In genomic region chr6:6737666-6738065, GRCh38 we compare ENCODE assay signal across 18 cellular contexts.
DNase-seq lines count a peak whose midpoint lies in the region; ATAC-seq, FAIRE-seq and TF ChIP-seq lines count a peak whose summit lies in the region.
"Had no signal": no experiment of that assay in that cellular context is flagged by ENCODE, and none has a peak within 500 bp of the region (broad histone marks: within the 10 kb centered on the region; RNA-seq: fewer than 3 reads in every experiment).

No MANE protein-coding gene starts in this region.

- WGBS in H1 (ENCODE audit: extremely low coverage in 1 of 2, insufficient coverage in 1 of 2, insufficient read length in 1 of 2, insufficient replicate concordance in 2 of 2, low coverage in 1 of 2, low lambda C conversion rate in 2 of 2, missing lambda C conversion rate in 1 of 2), 2 experiments: 61% methylated on average over 6 of the region's 6 CpGs; no CpG with 5 or more reads in 1 of the 2 experiments
- WGBS in mesenchymal stem cell: 73% methylated on average over 6 of the region's 6 CpGs
- 20 to 48% (median 33%) methylated on average over 6 of the region's 6 CpGs for WGBS in small intestine, 3 donors

- ATAC-seq in GM18511 (IDR thresholded peaks at IDR 0.05; ENCODE audit: unreplicated experiment): no peak

- H3K27ac Mint-ChIP-seq in CD14-positive monocyte: peak overlapping the region in 2 of 7 donors; percentile 37 to 79

- peak overlapping the region; percentile 74 to 83 for H3K4me3 Mint-ChIP-seq in CD14-positive monocyte

- H3K23me2 ChIP-seq in H1 (ENCODE audit: low read depth, low read length): no peaks in the 10 kb centered on the region; the same call in 1 of the 2 replicates

- H3K14ac ChIP-seq in H1 (ENCODE audit: insufficient read length) (no peak overlapping the region), mesenchymal stem cell (ENCODE audit: low read length in 2 of 2) (no peak overlapping the region)

- TF ChIP-seq EP300 in H1 (IDR thresholded peaks at IDR 0.05; ENCODE audit: borderline replicate concordance in 1 of 2, low read depth in 2 of 2, low read length in 2 of 2): no peak

- no peaks in the 10 kb centered on the region for H4K20me1 ChIP-seq in H1 (replicated peaks in 1 of 2; ENCODE audit: control insufficient read depth in 1 of 2, insufficient read depth in 2 of 2, low read length in 2 of 2)

- H3K27me3 Mint-ChIP-seq in CD14-positive monocyte (ENCODE audit: low read depth in 3 of 3): peaks cover 0 to 2% (median 2%) of the 10 kb centered on the region in 3 donors

- peak overlapping the region; percentile 99 for H2AFZ ChIP-seq in H1 (ENCODE audit: low read length)
- no peak overlapping the region for H2AFZ ChIP-seq in mesenchymal stem cell (ENCODE audit: low read depth, low read length)

- CTCF ChIA-PET in H1 (lab: Charles Lee; ENCODE audit: partially characterized antibody): interaction anchor here (1.1 to 1.2 kb wide), 2 partner anchors 14 to 41 kb away, joined by 3 to 4 read pairs; no protein-coding TSS in a partner anchor

- no peak overlapping the region for H3K27ac ChIP-seq in H1 (ENCODE audit: low read depth, low read length)
- H3K27ac ChIP-seq in mesenchymal stem cell (ENCODE audit: low read length, poor library complexity, severe bottlenecking): no peak overlapping the region
- H3K27ac ChIP-seq in small intestine (ENCODE audit: low read depth in 1 of 2, low read length in 1 of 2): peak overlapping the region in 1 of 2 donors; percentile 25
- H3K27ac ChIP-seq: dorsolateral prefrontal cortex, pancreas had no signal

- TF ChIP-seq RAD21 in H1 (IDR thresholded peaks at IDR 0.05 in 1 of 2, conservative IDR thresholded peaks at IDR 0.05 in 1 of 2; ENCODE audit: low read depth in 2 of 2, low read length in 2 of 2): no peak

- peak overlapping the region; percentile 56 for H2BK12ac ChIP-seq in H1 (ENCODE audit: low read depth, low read length)
- no peak overlapping the region for H2BK12ac ChIP-seq in mesenchymal stem cell (ENCODE audit: low read length in 2 of 2)

- peak overlapping the region; percentile 86 for H4K91ac ChIP-seq in H1 (replicated peaks; ENCODE audit: insufficient read length, low read length)
- no peak overlapping the region for H4K91ac ChIP-seq in mesenchymal stem cell (ENCODE audit: low read length)

- no peak overlapping the region; the same call in 1 of the 2 replicates for H2BK5ac ChIP-seq in H1 (ENCODE audit: low read depth, low read length)
- no peak overlapping the region for H2BK5ac ChIP-seq in mesenchymal stem cell (ENCODE audit: low read depth, low read length, poor library complexity, severe bottlenecking)

- H3K9ac ChIP-seq in H1 (replicated peaks in 1 of 4; ENCODE audit: extremely low read depth in 1 of 4, low read depth in 3 of 4, low read length in 3 of 4): no peak overlapping the region
- peak overlapping the region; percentile 60 for H3K9ac ChIP-seq in mesenchymal stem cell (ENCODE audit: low read length)
- H3K9ac ChIP-seq: SK-N-SH had no signal

- H4K5ac ChIP-seq in H1 (ENCODE audit: insufficient read length, low read depth, low read length): peak overlapping the region; percentile 87

- H3K9me3 ChIP-seq in H1 (ENCODE audit: insufficient read depth in 2 of 2, low read depth in 1 of 2, low read length in 1 of 2): no peaks in the 10 kb centered on the region
- H3K9me3 ChIP-seq in mesenchymal stem cell (ENCODE audit: control insufficient read depth, low read length): no peaks in the 10 kb centered on the region
- H3K9me3 ChIP-seq in small intestine (ENCODE audit: control insufficient read depth, low read depth): no peaks in the 10 kb centered on the region
- H3K9me3 ChIP-seq: pancreas, SK-N-SH had no signal

- H3K4me3 ChIP-seq in H1 (ENCODE audit: extremely low read depth in 1 of 4, insufficient read depth in 2 of 4, low read depth in 3 of 4, low read length in 4 of 4): no peak overlapping the region
- H3K4me3 ChIP-seq in mesenchymal stem cell (ENCODE audit: insufficient read depth in 1 of 2, low read depth in 1 of 2, low read length in 2 of 2): peak overlapping the region in 1 of 2 experiments; percentile 80
- no peak overlapping the region for H3K4me3 ChIP-seq in small intestine (ENCODE audit: low read depth in 1 of 2, low read length in 2 of 2)

- peaks cover 28% of the 10 kb centered on the region for H3K4me1 Mint-ChIP-seq in CD14-positive monocyte

- no peaks in the 10 kb centered on the region for H3K36me3 ChIP-seq in H1 (ENCODE audit: control insufficient read depth in 2 of 4, insufficient read depth in 4 of 4, low read length in 3 of 4)
- no peaks in the 10 kb centered on the region for H3K36me3 ChIP-seq in mesenchymal stem cell (ENCODE audit: control insufficient read depth in 1 of 2, insufficient read depth in 2 of 2, low read depth in 1 of 2, low read length in 2 of 2)
- no peaks in the 10 kb centered on the region for H3K36me3 ChIP-seq in small intestine (ENCODE audit: control insufficient read depth in 2 of 2, insufficient read depth in 2 of 2, low read length in 2 of 2)
- H3K36me3 ChIP-seq: pancreas had no signal

- TF ChIP-seq CTCF in CD14-positive monocyte (IDR thresholded peaks at IDR 0.05) (no peak), H1 (IDR thresholded peaks at IDR 0.05; ENCODE audit: control extremely low read depth in 1 of 3, insufficient read depth in 1 of 3, low read depth in 1 of 3, low read length in 3 of 3) (no peak)

- H2BK20ac ChIP-seq in H1 (ENCODE audit: low read length): peak overlapping the region; percentile 82; the same call in 1 of the 2 replicates

- H2AK5ac ChIP-seq in H1 (ENCODE audit: low read depth, low read length) (no peak overlapping the region), mesenchymal stem cell (ENCODE audit: low read length, severe bottlenecking) (no peak overlapping the region)

- H3K4me2 ChIP-seq in H1 (ENCODE audit: insufficient read depth in 1 of 2, low read depth in 2 of 2, low read length in 2 of 2) (peak overlapping the region; percentile 21 to 55; a peak in 3 of 4 replicates), mesenchymal stem cell (ENCODE audit: low read length, poor library complexity, severe bottlenecking) (no peak overlapping the region)
- H3K4me2 ChIP-seq: SK-N-SH had no signal

- H4K8ac ChIP-seq in H1 (ENCODE audit: extremely low read depth, insufficient read depth, low read length): peak overlapping the region; percentile 18; the same call in 1 of the 2 replicates
- peak overlapping the region; percentile 30 for H4K8ac ChIP-seq in mesenchymal stem cell (ENCODE audit: low read length)

- H3K9me3 Mint-ChIP-seq in CD14-positive monocyte: peaks cover 0 to 2% (median 0%) of the 10 kb centered on the region in 7 donors

- peaks cover 7 to 29% of the 10 kb centered on the region in 2 donors for H3K36me3 Mint-ChIP-seq in CD14-positive monocyte

- DNase-seq in CD14-positive monocyte (ENCODE audit: low spot score) (no peak), H1 (ENCODE audit: low read depth in 1 of 2, low spot score in 2 of 2) (no peak), mesenchymal stem cell (no peak), small intestine (peak; percentile 63), NK-92 (lab: John Stamatoyannopoulos, UW; ENCODE audit: unreplicated experiment) (no peak), iPS-NIHi7 (ENCODE audit: extremely low spot score) (no peak), SW480 (ENCODE audit: low spot score) (no peak)
- DNase-seq: activated effector memory CD4-positive, alpha-beta T cell treated with Interleukin-2 at 50 U/mL for 16 hours; DMS 273 treated with DMSO at 0.1 percent for 48 hours; dorsolateral prefrontal cortex; NCI-H1105; NCI-H2227 treated with DMSO at 0.1 percent for 48 hours; pancreas; stimulated activated CD4-positive, alpha-beta T cell treated with anti-CD3 and anti-CD28 coated beads, Interleukin-1b, Interleukin-23, amount 100 ng/mL, for 48 hours had no signal

- H3K4ac ChIP-seq in H1 (replicated peaks; ENCODE audit: insufficient read length, low read depth, low read length) (no peak overlapping the region), mesenchymal stem cell (ENCODE audit: low read depth in 1 of 2, low read length in 2 of 2) (no peak overlapping the region)

- no peaks in the 10 kb centered on the region for H3K79me1 ChIP-seq in H1 (ENCODE audit: low read depth, low read length)
- no peaks in the 10 kb centered on the region for H3K79me1 ChIP-seq in mesenchymal stem cell (replicated peaks; ENCODE audit: low read length, poor library complexity, severe bottlenecking)

- H3K18ac ChIP-seq in H1 (ENCODE audit: extremely low read depth, low read length) (peak overlapping the region; percentile 76; the same call in 1 of the 2 replicates), mesenchymal stem cell (ENCODE audit: low read depth in 1 of 2, low read length in 2 of 2) (no peak overlapping the region)

- no peak overlapping the region for H3K56ac ChIP-seq in H1 (replicated peaks; ENCODE audit: insufficient read length, low read depth, low read length)

- H3K23ac ChIP-seq in H1 (ENCODE audit: insufficient read length) (no peak overlapping the region), mesenchymal stem cell (ENCODE audit: low read length in 2 of 2) (no peak overlapping the region)

- FAIRE-seq in H1 (lab: Jason Lieb, UNC): no peak
- no peak for FAIRE-seq in small intestine (lab: Jason Lieb, UNC)
- FAIRE-seq: H54, pancreas, urothelium cell line had no signal

- no peaks in the 10 kb centered on the region; a peak in 2 of 7 replicates for H3K27me3 ChIP-seq in H1 (replicated peaks in 1 of 4; ENCODE audit: control insufficient read depth in 3 of 4, extremely low read depth in 1 of 4, insufficient read depth in 3 of 4, low read length in 3 of 4)
- no peaks in the 10 kb centered on the region for H3K27me3 ChIP-seq in mesenchymal stem cell (ENCODE audit: control insufficient read depth in 1 of 2, insufficient read depth in 1 of 2, low read length in 2 of 2)
- no peaks in the 10 kb centered on the region for H3K27me3 ChIP-seq in small intestine (ENCODE audit: control insufficient read depth in 2 of 2, insufficient read depth in 2 of 2, low read length in 2 of 2)
- H3K27me3 ChIP-seq: pancreas had no signal

- peaks cover 4 to 11% (median 8%) of the 10 kb centered on the region in 4 experiments; a peak in 5 of 7 replicates for H3K4me1 ChIP-seq in H1 (replicated peaks in 1 of 4; ENCODE audit: control insufficient read depth in 3 of 4, insufficient read depth in 4 of 4, low read length in 3 of 4)
- peaks cover 8% of the 10 kb centered on the region for H3K4me1 ChIP-seq in mesenchymal stem cell (ENCODE audit: control insufficient read depth, insufficient read depth, low read depth, low read length)
- no peaks in the 10 kb centered on the region for H3K4me1 ChIP-seq in small intestine (ENCODE audit: control insufficient read depth in 2 of 2, insufficient read depth in 1 of 2, low read depth in 1 of 2, low read length in 1 of 2)
- H3K4me1 ChIP-seq: pancreas had no signal

- intact Hi-C loops in CD14-positive monocyte (cut with micrococcal nuclease): no loop called here

- H2BK120ac ChIP-seq in H1 (replicated peaks; ENCODE audit: low read depth, low read length): no peak overlapping the region
- H2BK120ac ChIP-seq in mesenchymal stem cell (ENCODE audit: low read depth, low read length): no peak overlapping the region

- H2BK15ac ChIP-seq in H1 (ENCODE audit: low read length) (peak overlapping the region; percentile 3; the same call in 1 of the 2 replicates), mesenchymal stem cell (ENCODE audit: low read depth, poor library complexity, severe bottlenecking) (no peak overlapping the region)

- no peak for TF ChIP-seq POLR2A in H1 (IDR thresholded peaks at IDR 0.05; ENCODE audit: control extremely low read depth in 1 of 2, low read depth in 2 of 2, low read length in 2 of 2)

- H3K79me2 ChIP-seq in H1 (ENCODE audit: control insufficient read depth in 1 of 2, insufficient read depth in 2 of 2, low read length in 2 of 2): no peaks in the 10 kb centered on the region

- POLR2A ChIA-PET in H1 (lab: Charles Lee; ENCODE audit: partially characterized antibody): no interaction called here
